Comparison of ENCODE assay signal across 8 cellular contexts in the genomic region with DNA sequence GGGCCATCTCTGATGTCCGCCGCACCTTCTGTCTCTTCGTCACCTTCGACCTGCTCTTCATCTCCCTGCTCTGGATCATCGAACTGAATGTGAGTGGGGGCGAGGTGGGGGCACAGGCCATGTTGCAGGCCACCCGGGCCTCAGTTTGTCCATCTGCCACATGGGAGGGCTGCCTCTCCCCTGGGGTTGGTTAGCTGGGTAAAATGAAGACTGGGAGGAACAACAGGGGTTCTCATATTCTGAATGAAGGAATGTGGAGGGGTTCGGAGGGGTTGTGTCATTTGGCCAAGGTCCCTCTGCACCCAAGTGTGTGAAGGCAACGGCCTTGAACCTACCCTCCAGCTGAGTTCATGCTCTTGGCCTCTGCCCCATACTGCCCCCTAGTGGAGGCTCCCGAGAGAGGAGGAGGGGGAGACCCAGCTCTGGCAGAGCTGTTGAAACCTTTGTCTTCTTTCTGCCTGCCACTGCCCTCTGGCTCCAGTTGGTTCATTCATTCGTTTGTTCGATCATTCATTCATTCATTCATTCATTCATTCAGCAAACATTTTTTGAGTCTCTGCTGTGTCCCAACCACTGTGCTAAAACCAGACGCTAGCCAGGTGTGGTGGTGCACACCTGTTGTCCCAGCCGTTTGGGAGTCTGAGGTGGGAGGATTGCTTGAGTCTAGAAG. TPM values are rescaled to one million over a fixed set of nuclear protein-coding genes. Genes with fewer than 3 reads are reported as not detected.
A peak's percentile ranks its signal among the peaks of the same experiment; 100 is the strongest.
DNase-seq lines count a peak whose midpoint lies in the region; ATAC-seq and TF ChIP-seq lines count a peak whose summit lies in the region.

No MANE protein-coding gene starts in this region.

- H3K9me3 Mint-ChIP-seq in activated B cell treated with CpG ODN at 0.5 μM for 24 hours: no peaks in the 10 kb centered on the region

- ATAC-seq in activated B cell treated with CpG ODN at 0.5 μM for 24 hours (ENCODE audit: low read depth) (peak; percentile 75), GM18873 (IDR thresholded peaks at IDR 0.05; ENCODE audit: low FRiP score, unreplicated experiment) (no peak)

- H3K27ac ChIP-seq in KMS-11: no peak overlapping the region
- H3K27ac ChIP-seq in layer of hippocampus (ENCODE audit: low read depth, low read length): peak overlapping the region; percentile 97

- H2AFZ ChIP-seq in KMS-11 (ENCODE audit: low read depth): no peak overlapping the region

- peak; percentile 98 for TF ChIP-seq CTCF in KMS-11 (conservative IDR thresholded peaks at IDR 0.05; ENCODE audit: low read depth, low read length)
- no peak for TF ChIP-seq CTCF in activated B cell treated with CpG ODN at 0.5 μM for 24 hours (IDR thresholded peaks at IDR 0.05)

- peaks cover 33% of the 10 kb centered on the region for H3K4me1 Mint-ChIP-seq in activated B cell treated with CpG ODN at 0.5 μM for 24 hours

- H3K79me2 ChIP-seq in KMS-11 (ENCODE audit: insufficient read depth, low read depth): no peaks in the 10 kb centered on the region

- no peak overlapping the region for H3K4me3 ChIP-seq in KMS-11 (IDR thresholded peaks at IDR 0.05; ENCODE audit: insufficient read depth, low read depth, low read length)

- no peak overlapping the region for H3K4me3 Mint-ChIP-seq in activated B cell treated with CpG ODN at 0.5 μM for 24 hours

- no peaks in the 10 kb centered on the region for H3K27me3 Mint-ChIP-seq in activated B cell treated with CpG ODN at 0.5 μM for 24 hours

- DNase-seq in Daoy (ENCODE audit: low read depth) (peak; percentile 40), activated B cell treated with CpG ODN at 0.5 μM for 24 hours (no peak), T47D (ENCODE audit: low read depth in 1 of 2, low spot score in 1 of 2) (peak; percentile 75 to 78), GOT3 (lab: John Stamatoyannopoulos, UW) (no peak)
- DNase-seq in stimulated activated CD4-positive, alpha-beta T cell treated with anti-CD3 and anti-CD28 coated beads, TNF-alpha, amount 100 ng/mL, for 1 hour (ENCODE audit: low read depth in 3 of 3, low spot score in 1 of 3): peak; percentile 49 to 73 (median 49)

- intact Hi-C loops in activated B cell treated with CpG ODN at 0.5 μM for 24 hours (cut with micrococcal nuclease): no loop called here

- no peak overlapping the region for H3K9ac ChIP-seq in KMS-11

- H3K27ac Mint-ChIP-seq in activated B cell treated with CpG ODN at 0.5 μM for 24 hours: no peak overlapping the region

- H3K36me3 ChIP-seq in KMS-11 (ENCODE audit: insufficient read depth): no peaks in the 10 kb centered on the region

- H3K4me1 ChIP-seq in KMS-11 (ENCODE audit: low read depth, poor library complexity, severe bottlenecking): peaks cover 10% of the 10 kb centered on the region

- CTCF ChIA-PET in activated B cell treated with CpG ODN at 0.5 μM for 24 hours (lab: Charles Lee): interaction anchor here (0.6 to 2.6 kb wide), 19 partner anchors 10 to 167 kb away, joined by 3 to 16 read pairs (median 4); a partner anchor contains a TSS

- POLR2A ChIA-PET in activated B cell treated with CpG ODN at 0.5 μM for 24 hours (lab: Charles Lee): interaction anchor here (1.2 kb wide), 1 partner anchor 99 kb away, joined by 3 read pairs; no protein-coding TSS in a partner anchor

- no peaks in the 10 kb centered on the region for H4K20me1 ChIP-seq in KMS-11 (ENCODE audit: insufficient read depth)

- H3K27me3 ChIP-seq in KMS-11 (ENCODE audit: insufficient read depth, low read depth): no peaks in the 10 kb centered on the region
- H3K27me3 ChIP-seq in layer of hippocampus (ENCODE audit: control insufficient read depth, insufficient read depth, low read length): no peaks in the 10 kb centered on the region

- in situ Hi-C loops in T47D (cut with HindIII; ENCODE audit: low pct_unique_long_range_greater_than_20kb, low sequenced_read_pairs): no loop called here

- H3K36me3 Mint-ChIP-seq in activated B cell treated with CpG ODN at 0.5 μM for 24 hours (ENCODE audit: low read depth): peaks cover 41% of the 10 kb centered on the region

- no peak overlapping the region for H3K4me2 ChIP-seq in KMS-11

RNA-seq across cellular contexts. Expression of a gene that starts 11.4 kb away (rescaled TPM):
- not detected in 2 replicates for total RNA-seq in Daoy (2014; rRNA removed; shearing (Covaris generic))
- total RNA-seq in activated B cell treated with CpG ODN at 0.5 μM for 24 hours: 2.1 and 2.3 TPM in 2 replicates

RNA-seq across cellular contexts. Expression of a gene that starts 14.5 kb away (rescaled TPM):
- 0.18 TPM in 1 of 2 replicates, not detected in the other for total RNA-seq in Daoy (2014; rRNA removed; shearing (Covaris generic))
- not detected in 2 replicates for total RNA-seq in activated B cell treated with CpG ODN at 0.5 μM for 24 hours

RNA-seq across cellular contexts. Expression of a gene that starts 16.9 kb away (rescaled TPM):
- total RNA-seq in Daoy (2014; rRNA removed; shearing (Covaris generic)): 10.5 and 27.0 TPM in 2 replicates
- total RNA-seq in activated B cell treated with CpG ODN at 0.5 μM for 24 hours: 51.8 and 58.2 TPM in 2 replicates

RNA-seq across cellular contexts. Expression of a gene that starts 27.0 kb away (rescaled TPM):
- not detected in 2 replicates for total RNA-seq in Daoy (2014; rRNA removed; shearing (Covaris generic))
- total RNA-seq in activated B cell treated with CpG ODN at 0.5 μM for 24 hours: not detected in 2 replicates

RNA-seq across cellular contexts. Expression of a gene that starts 34.1 kb away (rescaled TPM):
- 5.1 and 10.0 TPM in 2 replicates for total RNA-seq in Daoy (2014; rRNA removed; shearing (Covaris generic))
- total RNA-seq in activated B cell treated with CpG ODN at 0.5 μM for 24 hours: 19.0 and 24.0 TPM in 2 replicates

Comparison
In these comparisons a context has a peak if more than half of its experiments do, and no peak if none do; other contexts are left out.
1. DNase-seq: peak in Daoy (single experiment), T47D (2 of 2) and stimulated activated CD4-positive, alpha-beta T cell treated with anti-CD3 and anti-CD28 coated beads, TNF-alpha, amount 100 ng/mL, for 1 hour (3 of 3); none in activated B cell treated with CpG ODN at 0.5 μM for 24 hours (single experiment) and GOT3 (single experiment).